ENCODE assay signal across 8 cellular contexts in the genomic region with DNA sequence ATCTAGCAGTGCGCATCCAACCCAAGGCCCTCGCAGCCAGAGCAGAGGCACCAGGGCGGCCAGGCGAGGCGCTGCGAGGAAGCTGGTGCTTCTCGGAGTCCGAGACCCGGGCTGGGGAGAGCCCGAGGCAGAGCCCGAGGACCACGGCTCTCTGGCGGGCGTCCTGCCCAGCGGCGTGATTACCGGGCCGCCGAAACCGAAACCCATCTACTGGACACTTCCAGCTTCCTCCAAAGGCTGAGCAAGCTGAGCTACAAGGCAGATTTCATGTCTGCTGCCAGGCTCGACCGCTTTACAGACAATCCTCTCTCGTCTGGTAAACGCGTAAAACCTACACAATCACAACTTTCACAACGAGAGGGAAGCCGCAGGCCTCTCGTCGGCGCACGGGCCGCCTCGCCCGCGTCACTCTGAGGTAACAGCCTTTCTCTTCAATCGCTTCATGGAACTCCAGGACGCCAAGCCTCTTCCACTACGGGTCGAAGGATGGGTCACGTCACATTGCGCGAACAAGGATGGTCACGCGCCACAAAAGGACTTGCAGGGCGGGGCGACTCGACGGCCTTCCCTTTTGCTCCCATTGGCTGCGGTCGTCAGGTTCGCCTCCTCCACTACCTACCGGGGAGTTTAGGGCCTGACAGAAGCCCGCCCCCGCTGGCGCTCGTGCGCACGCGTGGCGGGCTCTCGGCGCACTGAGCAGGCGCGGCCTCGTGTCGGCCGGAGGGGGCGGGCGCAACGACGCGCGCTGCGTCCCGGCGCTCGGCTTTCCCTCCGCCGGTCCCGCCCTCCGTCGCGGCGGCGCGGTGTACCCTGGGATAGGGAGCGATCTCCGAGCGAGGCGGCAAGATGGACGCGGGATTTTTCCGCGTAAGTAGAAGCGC. TPM values are rescaled to one million over a fixed set of nuclear protein-coding genes. Genes with fewer than 3 reads are reported as not detected.
DNase-seq lines count a peak whose midpoint lies in the region; ATAC-seq and TF ChIP-seq lines count a peak whose summit lies in the region.

Gene SRRM1 (plus strand): TSS at position 822 of the 881 bp plus-strand sequence. CDS start 25 bp downstream, at position 847.

- ATAC-seq in GM21529 (IDR thresholded peaks at IDR 0.05; ENCODE audit: unreplicated experiment) (peak; percentile 89), PC-3 (peak; percentile 92), mucosa of descending colon (peak; percentile 94)

- intact Hi-C loops in PC-3 (cut with micrococcal nuclease) (no loop called here), mucosa of descending colon (cut with DNase I, micrococcal nuclease) (no loop called here)

- TF ChIP-seq RAD21 in Ishikawa (IDR thresholded peaks at IDR 0.05; ENCODE audit: low read depth): no peak

- no peak for TF ChIP-seq EP300 in Ishikawa (IDR thresholded peaks at IDR 0.05; ENCODE audit: borderline replicate concordance)

- peaks cover 36% of the 10 kb centered on the region for H4K20me1 ChIP-seq in PC-3 (ENCODE audit: low read length)

- H3K27me3 ChIP-seq in PC-3 (ENCODE audit: low read length): no peaks in the 10 kb centered on the region

- H2AFZ ChIP-seq in PC-3 (ENCODE audit: low read length): peak within 1 kb of the TSS; percentile 56

- no peaks in the 10 kb centered on the region for H3F3A ChIP-seq in PC-3 (ENCODE audit: low read length, unreplicated experiment)

- DNase-seq in DMS153 (lab: John Stamatoyannopoulos, UW) (peak; percentile 99), PC-3 (peak; percentile 99), activated T-cell treated with anti-CD3 and anti-CD28 coated beads for 48 hours (ENCODE audit: low read depth) (peak; percentile 97), epithelial cell of prostate (ENCODE audit: low read depth, low spot score) (peak; percentile 100), mucosa of descending colon (peak; percentile 98 to 100 (median 98))
- DNase-seq in stimulated activated CD8-positive, alpha-beta memory T cell treated with anti-CD3 and anti-CD28 coated beads, Interleukin-4, amount 100 ng/mL, for 24 hours (ENCODE audit: low read depth): peak; percentile 96

- CTCF ChIA-PET in PC-3 (lab: Charles Lee): interaction anchor here (0.6 kb wide), 1 partner anchor 232 kb away, joined by 4 read pairs; no protein-coding TSS in a partner anchor

- peak within 1 kb of the TSS; percentile 85 for H3K27ac ChIP-seq in PC-3 (ENCODE audit: low read length)
- H3K27ac ChIP-seq in epithelial cell of prostate: peak within 1 kb of the TSS; percentile 99

- H3K4me1 ChIP-seq in PC-3 (ENCODE audit: insufficient read depth, low read length): peaks cover 28% of the 10 kb centered on the region
- peaks cover 22% of the 10 kb centered on the region for H3K4me1 ChIP-seq in mucosa of descending colon (ENCODE audit: low read depth)

- POLR2A ChIA-PET in PC-3 (lab: Charles Lee; ENCODE audit: unreplicated experiment): no interaction called here

- no peaks in the 10 kb centered on the region for H3K9me2 ChIP-seq in PC-3 (replicated peaks; ENCODE audit: low read length)

- H3K9me3 ChIP-seq in PC-3 (ENCODE audit: low read length) (no peaks in the 10 kb centered on the region), mucosa of descending colon (no peaks in the 10 kb centered on the region)

- H3K4me3 ChIP-seq in PC-3 (ENCODE audit: low read length) (peak within 1 kb of the TSS; percentile 98), mucosa of descending colon (peak within 1 kb of the TSS; percentile 88)

- TF ChIP-seq CTCF in PC-3 (conservative IDR thresholded peaks at IDR 0.05; ENCODE audit: low read depth, low read length): no peak; the same call in 1 of the 2 replicates
- no peak for TF ChIP-seq CTCF in mucosa of descending colon (IDR thresholded peaks at IDR 0.05)

- H3K9ac ChIP-seq in PC-3 (ENCODE audit: low read length): peak within 1 kb of the TSS; percentile 98

- H3K36me3 ChIP-seq in PC-3 (ENCODE audit: low read depth, low read length) (peaks cover 25% of the 10 kb centered on the region), mucosa of descending colon (ENCODE audit: low read depth) (peaks cover under 1% of the 10 kb centered on the region)

- TSS peak; percentile 97 for BruUV-seq in PC-3 (replicated peaks; lab: Mats Ljungman, UMichigan)

- H3K79me2 ChIP-seq in PC-3 (ENCODE audit: low read length): peaks cover 60% of the 10 kb centered on the region

- peak within 1 kb of the TSS; percentile 82 for H3K4me2 ChIP-seq in PC-3 (ENCODE audit: low read length)

TF ChIP-seq in Ishikawa, 13 proteins besides CTCF, POLR2A, EP300 and RAD21:
- TF ChIP-seq CREB1 (IDR thresholded peaks at IDR 0.05; ENCODE audit: low read depth) (peak; percentile 89), YY1 (IDR thresholded peaks at IDR 0.05; ENCODE audit: low read depth) (no peak), ZBTB7A (IDR thresholded peaks at IDR 0.05; ENCODE audit: low read depth) (no peak), TAF1 (IDR thresholded peaks at IDR 0.05; ENCODE audit: low read depth) (peak; percentile 55; the same call in 1 of the 2 replicates), REST (IDR thresholded peaks at IDR 0.05; ENCODE audit: low read depth) (no peak), TCF12 (IDR thresholded peaks at IDR 0.05; ENCODE audit: low read depth) (no peak; the same call in 1 of the 2 replicates), USF1 (IDR thresholded peaks at IDR 0.05) (peak; percentile 88), MAX (IDR thresholded peaks at IDR 0.05) (peak; percentile 82), NFIC (IDR thresholded peaks at IDR 0.05) (no peak), EGR1 (IDR thresholded peaks at IDR 0.05) (peak; percentile 89), CEBPB (IDR thresholded peaks at IDR 0.05) (peak; percentile 12; the same call in 1 of the 2 replicates), TEAD4 (IDR thresholded peaks at IDR 0.05) (no peak), FOXM1 (IDR thresholded peaks at IDR 0.05; ENCODE audit: borderline replicate concordance, low read depth) (no peak)
TF ChIP-seq in Ishikawa: peak in this region for 6.

RNA-seq across cellular contexts. Expression of gene SRRM1, which starts in this region (rescaled TPM):
- total RNA-seq in PC-3 (2014; rRNA removed) (30.7 and 51.3 TPM in 2 replicates), mucosa of descending colon (100 to 1,000 TPM; 117 to 131 (median 120) TPM)

Comparison
In these comparisons a context has a peak if more than half of its experiments do, and no peak if none do; other contexts are left out.
1. Peak in every context shown above with its lines: DNase-seq, ATAC-seq, H3K4me3 ChIP-seq and H3K27ac ChIP-seq.